42 cellular contexts compared by ENCODE assay signal in the genomic region with DNA sequence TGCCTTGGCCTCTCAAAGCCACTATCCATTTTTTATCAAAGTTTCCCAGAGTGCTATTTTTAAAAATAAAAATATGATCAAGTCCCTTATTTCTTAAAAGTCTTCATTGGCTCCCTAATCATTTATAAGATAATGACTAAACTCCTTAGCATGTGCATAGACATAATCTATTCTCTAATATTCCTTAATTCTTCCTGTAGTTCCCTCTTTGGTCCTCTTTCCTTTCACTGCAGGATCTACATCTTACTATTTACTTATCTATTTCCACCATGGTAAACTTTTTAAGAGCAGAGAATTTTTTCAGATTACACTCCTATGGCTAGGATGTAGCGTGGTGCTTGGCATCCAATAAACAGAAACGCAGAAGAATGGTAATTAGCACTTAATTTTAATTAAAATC. TPM values are rescaled to one million over a fixed set of nuclear protein-coding genes. Genes with fewer than 3 reads are reported as not detected.
"Had no signal": no experiment of that assay in that cellular context is flagged by ENCODE, and none has a peak within 500 bp of the region (broad histone marks: within the 10 kb centered on the region; RNA-seq: fewer than 3 reads in every experiment).

No MANE protein-coding gene starts in this region.

- H3K4me3 ChIP-seq: adrenal gland, ascending aorta, body of pancreas, breast epithelium, cardiac muscle cell had no signal

- H3K4me1 ChIP-seq: adrenal gland, ascending aorta, body of pancreas, breast epithelium had no signal

- H3K4me1 Mint-ChIP-seq: activated naive CD4-positive, alpha-beta T cell treated with anti-CD3 and anti-CD28 coated beads, Interleukin-2, amount 10 ng/mL, durations not matched to agents 7 days and 5 days; activated naive CD4-positive, alpha-beta T cell treated with anti-CD3 and anti-CD28 coated beads, Interleukin-2, amount 50 U/mL, for 24 hours; activated naive CD8-positive, alpha-beta T cell treated with anti-CD3 and anti-CD28 coated beads for 36 hours; activated naive CD8-positive, alpha-beta T cell treated with anti-CD3 and anti-CD28 coated beads, Interleukin-2, amount 10 ng/mL, durations not matched to agents 7 days and 5 days; activated naive CD8-positive, alpha-beta T cell treated with anti-CD3 and anti-CD28 coated beads, Interleukin-2, amount 50 U/mL, for 24 hours; brain; central memory CD8-positive, alpha-beta T cell had no signal

- ATAC-seq: activated naive CD4-positive, alpha-beta T cell treated with anti-CD3 and anti-CD28 coated beads, Interleukin-2, amount 50 U/mL, for 72 hours; activated naive CD8-positive, alpha-beta T cell treated with anti-CD3 and anti-CD28 coated beads, Interleukin-2, amount 50 U/mL, for 24 hours; activated T-cell treated with anti-CD3 and anti-CD28 coated beads, Interleukin-2, amount 50 U/mL, for 4 hours; activated T-cell treated with anti-CD3 and anti-CD28 coated beads, Interleukin-2, amount 50 U/mL, for 72 hours; activated T-helper 17 cell treated with anti-CD3 and anti-CD28 coated beads, Interleukin-2, amount 50 U/mL, for 72 hours; body of pancreas had no signal

- H3K27ac Mint-ChIP-seq: activated naive CD4-positive, alpha-beta T cell treated with anti-CD3 and anti-CD28 coated beads for 36 hours; activated naive CD4-positive, alpha-beta T cell treated with anti-CD3 and anti-CD28 coated beads, Interleukin-2, amount 10 ng/mL, durations not matched to agents 7 days and 5 days; activated naive CD4-positive, alpha-beta T cell treated with anti-CD3 and anti-CD28 coated beads, Interleukin-2, amount 50 U/mL, for 24 hours; activated naive CD8-positive, alpha-beta T cell; activated naive CD8-positive, alpha-beta T cell treated with anti-CD3 and anti-CD28 coated beads for 36 hours; activated naive CD8-positive, alpha-beta T cell treated with anti-CD3 and anti-CD28 coated beads, Interleukin-2, amount 10 ng/mL, durations not matched to agents 7 days and 5 days; activated naive CD8-positive, alpha-beta T cell treated with anti-CD3 and anti-CD28 coated beads, Interleukin-2, amount 50 U/mL, for 24 hours; activated T-cell treated with anti-CD3 and anti-CD28 coated beads, Interleukin-2, amount 50 U/mL, for 24 hours; activated T-cell treated with anti-CD3 and anti-CD28 coated beads, Interleukin-2, amount 50 U/mL, for 72 hours; activated T-helper 1 cell treated with anti-CD3 and anti-CD28 coated beads, Interleukin-12 subunit alpha, Interleukin-12 subunit beta, Interleukin-2, Interleukin-4 antibody, amounts not matched to agents 30 ng/mL and 10 ng/mL and 1 ng/mL, durations not matched to agents 14 hours and 24 hours and 36 hours; activated T-helper 17 cell treated with anti-CD3 and anti-CD28 coated beads, Interleukin-2, amount 50 U/mL, for 72 hours; activated T-helper 2 cell treated with anti-CD3 and anti-CD28 coated beads, Interferon-gamma antibody, Interleukin-2, Interleukin-4, amounts not matched to agents 10 μg/mL and 5 μg/mL and 100 μg/mL, durations not matched to agents 14 hours and 24 hours and 36 hours; brain had no signal

- H3K27me3 Mint-ChIP-seq: activated naive CD4-positive, alpha-beta T cell treated with anti-CD3 and anti-CD28 coated beads, Interleukin-2, amount 10 ng/mL, durations not matched to agents 7 days and 5 days; activated naive CD4-positive, alpha-beta T cell treated with anti-CD3 and anti-CD28 coated beads, Interleukin-2, amount 50 U/mL, for 24 hours; activated naive CD8-positive, alpha-beta T cell; activated naive CD8-positive, alpha-beta T cell treated with anti-CD3 and anti-CD28 coated beads for 36 hours; activated naive CD8-positive, alpha-beta T cell treated with anti-CD3 and anti-CD28 coated beads, Interleukin-2, amount 10 ng/mL, durations not matched to agents 7 days and 5 days; activated naive CD8-positive, alpha-beta T cell treated with anti-CD3 and anti-CD28 coated beads, Interleukin-2, amount 50 U/mL, for 24 hours; activated T-cell treated with anti-CD3 and anti-CD28 coated beads, Interleukin-2, amount 50 U/mL, for 24 hours; activated T-helper 17 cell treated with anti-CD3 and anti-CD28 coated beads, Interleukin-2, amount 50 U/mL, for 72 hours; central memory CD8-positive, alpha-beta T cell had no signal

- H3K27me3 ChIP-seq: adrenal gland, ascending aorta, body of pancreas, brain microvascular endothelial cell, breast epithelium, cardiac muscle cell had no signal

- FAIRE-seq: astrocyte, bronchial epithelial cell had no signal

- H3K36me3 ChIP-seq: breast epithelium had no signal

- H3K4me3 Mint-ChIP-seq: activated naive CD4-positive, alpha-beta T cell treated with anti-CD3 and anti-CD28 coated beads for 36 hours; activated naive CD4-positive, alpha-beta T cell treated with anti-CD3 and anti-CD28 coated beads, Interleukin-2, amount 10 ng/mL, durations not matched to agents 7 days and 5 days; activated naive CD4-positive, alpha-beta T cell treated with anti-CD3 and anti-CD28 coated beads, Interleukin-2, amount 50 U/mL, for 24 hours; activated naive CD8-positive, alpha-beta T cell; activated naive CD8-positive, alpha-beta T cell treated with anti-CD3 and anti-CD28 coated beads for 36 hours; activated naive CD8-positive, alpha-beta T cell treated with anti-CD3 and anti-CD28 coated beads, Interleukin-2, amount 10 ng/mL, durations not matched to agents 7 days and 5 days; activated naive CD8-positive, alpha-beta T cell treated with anti-CD3 and anti-CD28 coated beads, Interleukin-2, amount 50 U/mL, for 24 hours; activated T-cell treated with anti-CD3 and anti-CD28 coated beads, Interleukin-2, amount 50 U/mL, for 24 hours; activated T-cell treated with anti-CD3 and anti-CD28 coated beads, Interleukin-2, amount 50 U/mL, for 4 hours; activated T-cell treated with anti-CD3 and anti-CD28 coated beads, Interleukin-2, amount 50 U/mL, for 72 hours; activated T-helper 1 cell treated with anti-CD3 and anti-CD28 coated beads, Interleukin-12 subunit alpha, Interleukin-12 subunit beta, Interleukin-2, Interleukin-4 antibody, amounts not matched to agents 30 ng/mL and 10 ng/mL and 1 ng/mL, durations not matched to agents 14 hours and 24 hours and 36 hours; activated T-helper 17 cell treated with anti-CD3 and anti-CD28 coated beads, Interleukin-2, amount 50 U/mL, for 72 hours; brain; central memory CD8-positive, alpha-beta T cell had no signal

- H3K27ac ChIP-seq: adrenal gland, ascending aorta, body of pancreas, brain microvascular endothelial cell, breast epithelium, cardiac muscle cell had no signal

- H3K9me3 ChIP-seq: adrenal gland, ascending aorta, body of pancreas had no signal

- DNase-seq: activated effector memory CD4-positive, alpha-beta T cell treated with anti-CD3 and anti-CD28 coated beads, Interleukin-2, amount 50 U/mL, for 16 hours; activated effector memory CD4-positive, alpha-beta T cell treated with Interleukin-2 at 50 U/mL for 16 hours; activated gamma-delta T cell; activated gamma-delta T cell treated with Interleukin-2 at 50 U/mL for 16 hours; activated naive CD4-positive, alpha-beta T cell; activated naive CD4-positive, alpha-beta T cell treated with anti-CD3 and anti-CD28 coated beads for 36 hours; activated naive CD4-positive, alpha-beta T cell treated with anti-CD3 and anti-CD28 coated beads, Interleukin-2, amount 10 ng/mL, durations not matched to agents 7 days and 5 days; activated naive CD4-positive, alpha-beta T cell treated with anti-CD3 and anti-CD28 coated beads, Interleukin-2, amount 50 U/mL, for 16 hours; activated naive CD4-positive, alpha-beta T cell treated with Interleukin-2 at 50 U/mL for 16 hours; activated naive CD8-positive, alpha-beta T cell treated with anti-CD3 and anti-CD28 coated beads for 36 hours; activated naive CD8-positive, alpha-beta T cell treated with anti-CD3 and anti-CD28 coated beads, Interleukin-2, amount 10 ng/mL, durations not matched to agents 7 days and 5 days; activated naive CD8-positive, alpha-beta T cell treated with anti-CD3 and anti-CD28 coated beads, Interleukin-2, amount 50 U/mL, for 24 hours; activated T-cell treated with anti-CD3 and anti-CD28 coated beads, Interleukin-2, amount 50 U/mL, for 24 hours; activated T-cell treated with anti-CD3 and anti-CD28 coated beads, Interleukin-2, amount 50 U/mL, for 4 hours; activated T-cell treated with anti-CD3 and anti-CD28 coated beads, Interleukin-2, amount 50 U/mL, for 48 hours; activated T-cell treated with anti-CD3 and anti-CD28 coated beads, Interleukin-2, amount 50 U/mL, for 72 hours; adrenal gland; amniotic stem cell; amygdala; anterior cingulate cortex; aorta; body of pancreas; brain microvascular endothelial cell; caudate nucleus; central memory CD4-positive, alpha-beta T cell; cerebellar nuclear complex had no signal

RNA-seq across cellular contexts. Expression of gene C2orf80, which starts 46.0 kb away (rescaled TPM):
- total RNA-seq: activated naive CD4-positive, alpha-beta T cell treated with anti-CD3 and anti-CD28 coated beads for 36 hours; activated naive CD4-positive, alpha-beta T cell treated with anti-CD3 and anti-CD28 coated beads, Interleukin-2, amount 50 U/mL, for 72 hours; activated naive CD8-positive, alpha-beta T cell treated with anti-CD3 and anti-CD28 coated beads for 36 hours; activated naive CD8-positive, alpha-beta T cell treated with anti-CD3 and anti-CD28 coated beads, Interleukin-2, amount 10 ng/mL, durations not matched to agents 7 days and 5 days; activated T-cell treated with anti-CD3 and anti-CD28 coated beads, Interleukin-2, amount 50 U/mL, for 4 hours; activated T-cell treated with anti-CD3 and anti-CD28 coated beads, Interleukin-2, amount 50 U/mL, for 72 hours; activated T-helper 1 cell treated with anti-CD3 and anti-CD28 coated beads, Interleukin-12 subunit alpha, Interleukin-12 subunit beta, Interleukin-2, Interleukin-4 antibody, amounts not matched to agents 30 ng/mL and 10 ng/mL and 1 ng/mL, durations not matched to agents 14 hours and 24 hours and 36 hours; activated T-helper 17 cell treated with anti-CD3 and anti-CD28 coated beads, Interleukin-2, amount 50 U/mL, for 72 hours; activated T-helper 2 cell treated with anti-CD3 and anti-CD28 coated beads, Interferon-gamma antibody, Interleukin-2, Interleukin-4, amounts not matched to agents 10 μg/mL and 5 μg/mL and 100 μg/mL, durations not matched to agents 14 hours and 24 hours and 36 hours; adrenal gland; aorta; ascending aorta; astrocyte; body of pancreas; breast epithelium; bronchial epithelial cell; cardiac muscle cell; cardiac septum; chondrocyte had no signal
- polyA plus RNA-seq: adipose tissue, adrenal gland, aorta, cardiac muscle cell had no signal
